ENCODE assay signal across 1 cellular context in genomic region chr11:112748713-112749481, GRCh38.
TF ChIP-seq lines count a peak whose summit lies in the region.

No MANE protein-coding gene starts in this region.

TF ChIP-seq in HEK293, 187 proteins besides CTCF, POLR2A, EP300 and RAD21 (continued from another document):
- no peak for TF ChIP-seq HOXA7 (CRISPR knock-in tag; IDR thresholded peaks at IDR 0.05; ENCODE audit: borderline replicate concordance)
- peak; percentile 23; the same call in 1 of the 2 replicates for TF ChIP-seq ZNF335 (tag by site-specific recombination; conservative IDR thresholded peaks at IDR 0.05)
- TF ChIP-seq ZNF48 (tag by site-specific recombination; IDR thresholded peaks at IDR 0.05) = no peak
- TF ChIP-seq ZNF768 (tag by site-specific recombination; IDR thresholded peaks at IDR 0.05) = no peak
- TF ChIP-seq ZNF394 (tag by site-specific recombination; IDR thresholded peaks at IDR 0.05; ENCODE audit: borderline replicate concordance) = no peak
- no peak for TF ChIP-seq ZNF404 (tag by site-specific recombination; IDR thresholded peaks at IDR 0.05)
- TF ChIP-seq GFI1B (tag by site-specific recombination; IDR thresholded peaks at IDR 0.05) = no peak
- no peak for TF ChIP-seq YY2 (tag by site-specific recombination; IDR thresholded peaks at IDR 0.05)
- no peak for TF ChIP-seq GLIS2 (tag by site-specific recombination; IDR thresholded peaks at IDR 0.05)
- no peak for TF ChIP-seq ZNF488 (tag by site-specific recombination; IDR thresholded peaks at IDR 0.05)
- no peak for TF ChIP-seq ZFP37 (tag by site-specific recombination; IDR thresholded peaks at IDR 0.05)
- no peak for TF ChIP-seq BCL11B (tag by site-specific recombination; IDR thresholded peaks at IDR 0.05; ENCODE audit: low read depth)
- TF ChIP-seq MEIS1 (CRISPR knock-in tag; IDR thresholded peaks at IDR 0.05; ENCODE audit: borderline replicate concordance) = no peak
- TF ChIP-seq GLI4 (tag by site-specific recombination; IDR thresholded peaks at IDR 0.05) = no peak
- no peak for TF ChIP-seq ZSCAN30 (tag by site-specific recombination; IDR thresholded peaks at IDR 0.05)
- no peak for TF ChIP-seq ZNF398 (tag by site-specific recombination; IDR thresholded peaks at IDR 0.05)
- TF ChIP-seq SETDB1 (IDR thresholded peaks at IDR 0.05; ENCODE audit: insufficient read length, low read length) = no peak
- no peak for TF ChIP-seq ZNF266 (tag by site-specific recombination; IDR thresholded peaks at IDR 0.05; ENCODE audit: low read depth)
- no peak for TF ChIP-seq ZNF341 (tag by site-specific recombination; IDR thresholded peaks at IDR 0.05; ENCODE audit: low read depth)
- no peak for TF ChIP-seq ZNF580 (tag by site-specific recombination; IDR thresholded peaks at IDR 0.05)
- TF ChIP-seq ZNF184 (tag by site-specific recombination; IDR thresholded peaks at IDR 0.05) = no peak
- no peak for TF ChIP-seq ZNF146 (tag by site-specific recombination; IDR thresholded peaks at IDR 0.05)
- no peak for TF ChIP-seq ZNF677 (tag by site-specific recombination; IDR thresholded peaks at IDR 0.05)
- no peak for TF ChIP-seq IKZF3 (tag by site-specific recombination; IDR thresholded peaks at IDR 0.05)
- no peak for TF ChIP-seq MZF1 (tag by site-specific recombination; IDR thresholded peaks at IDR 0.05; ENCODE audit: borderline replicate concordance)
- peak; percentile 78 for TF ChIP-seq ZFHX2 (tag by site-specific recombination; conservative IDR thresholded peaks at IDR 0.05)
- TF ChIP-seq ZNF174 (tag by site-specific recombination; IDR thresholded peaks at IDR 0.05) = no peak
